Comparison of ENCODE assay signal across 11 cellular contexts in genomic region chr11:46559815-46560214, GRCh38. TPM values are rescaled to one million over a fixed set of nuclear protein-coding genes. Genes with fewer than 3 reads are reported as not detected.
DNase-seq lines count a peak whose midpoint lies in the region; ATAC-seq, FAIRE-seq and TF ChIP-seq lines count a peak whose summit lies in the region.
"Had no signal": no experiment of that assay in that cellular context is flagged by ENCODE, and none has a peak within 500 bp of the region (broad histone marks: within the 10 kb centered on the region; RNA-seq: fewer than 3 reads in every experiment).

No MANE protein-coding gene starts in this region.

- H2AFZ ChIP-seq in astrocyte (ENCODE audit: low read depth, low read length): no peak overlapping the region

- FAIRE-seq in astrocyte (lab: Jason Lieb, UNC): no peak
- FAIRE-seq: GM12891 had no signal

- H3K4me3 Mint-ChIP-seq in astrocyte (ENCODE audit: unreplicated experiment): peak overlapping the region; percentile 34
- H3K4me3 Mint-ChIP-seq: nephron progenitor cell had no signal

- POLR2A ChIA-PET in GM10248 (lab: Yijun Ruan, JAX): no interaction called here

- H3K36me3 ChIP-seq in astrocyte (ENCODE audit: insufficient read depth, low read length) (no peaks in the 10 kb centered on the region), muscle layer of colon (ENCODE audit: insufficient read depth, low read length) (no peaks in the 10 kb centered on the region), vagina (no peaks in the 10 kb centered on the region)

- H3K36me3 Mint-ChIP-seq in astrocyte (ENCODE audit: low read depth, unreplicated experiment): no peaks in the 10 kb centered on the region

- no peak overlapping the region for H3K27ac ChIP-seq in right cardiac atrium (ENCODE audit: low read length)
- no peak overlapping the region for H3K27ac ChIP-seq in astrocyte (ENCODE audit: low read depth, low read length)
- peak overlapping the region; percentile 55 for H3K27ac ChIP-seq in muscle layer of colon (ENCODE audit: low read depth, low read length)
- peak overlapping the region; percentile 69 for H3K27ac ChIP-seq in vagina

- CTCF ChIA-PET in GM10248 (lab: Yijun Ruan, JAX): interaction anchor here (0.8 to 2.6 kb wide), 6 partner anchors 9 to 192 kb away, joined by 3 to 14 read pairs (median 5); partner anchors contain the start of genes ATG13 and HARBI1

- no peaks in the 10 kb centered on the region for H3K9me3 Mint-ChIP-seq in astrocyte (ENCODE audit: unreplicated experiment)
- H3K9me3 Mint-ChIP-seq: nephron progenitor cell had no signal

- H3K4me3 ChIP-seq in right cardiac atrium (ENCODE audit: low read length) (peak overlapping the region; percentile 15), astrocyte (ENCODE audit: insufficient read depth, low read depth, low read length) (no peak overlapping the region), muscle layer of colon (ENCODE audit: low read depth in 1 of 2, low read length in 2 of 2) (peak overlapping the region in 1 of 2 donors; percentile 43), vagina (peak overlapping the region; percentile 32 to 35)

- H3K27me3 ChIP-seq in right cardiac atrium (ENCODE audit: control insufficient read depth, insufficient read depth) (no peaks in the 10 kb centered on the region), astrocyte (ENCODE audit: insufficient read depth, low read length) (no peaks in the 10 kb centered on the region), muscle layer of colon (ENCODE audit: control insufficient read depth in 1 of 2, insufficient read depth in 2 of 2, low read length in 2 of 2) (no peaks in the 10 kb centered on the region), vagina (no peaks in the 10 kb centered on the region)

- peaks cover 25% of the 10 kb centered on the region for H3K4me1 Mint-ChIP-seq in astrocyte (ENCODE audit: low read depth, unreplicated experiment)

- H3K9ac ChIP-seq in astrocyte (ENCODE audit: low read length): no peak overlapping the region
- H3K9ac ChIP-seq in muscle layer of colon (ENCODE audit: low read length): peak overlapping the region; percentile 22

- TF ChIP-seq CTCF in astrocyte (IDR thresholded peaks at IDR 0.05; ENCODE audit: insufficient read depth, low read depth, low read length) (no peak), vagina (IDR thresholded peaks at IDR 0.05) (no peak), GM10248 (IDR thresholded peaks at IDR 0.05; ENCODE audit: control extremely low read depth, extremely low read depth, low read depth, missing control alignments) (no peak)

- H3K4me1 ChIP-seq in right cardiac atrium (ENCODE audit: control insufficient read depth, insufficient read depth, low read length) (peaks cover 8% of the 10 kb centered on the region), astrocyte (ENCODE audit: insufficient read depth, low read length) (peaks cover 16% of the 10 kb centered on the region), muscle layer of colon (ENCODE audit: insufficient read depth, low read length) (peaks cover 19% of the 10 kb centered on the region), vagina (peaks cover 39% of the 10 kb centered on the region)

- peaks cover 68% of the 10 kb centered on the region for H3K79me2 ChIP-seq in astrocyte (ENCODE audit: insufficient read depth, low read length)

- H3K4me2 ChIP-seq in astrocyte (ENCODE audit: low read length): no peak overlapping the region

- peaks cover 69% of the 10 kb centered on the region for H4K20me1 ChIP-seq in astrocyte (ENCODE audit: insufficient read depth, low read length)

- DNase-seq in right cardiac atrium (no peak), left cardiac atrium (no peak), astrocyte (ENCODE audit: low read depth) (no peak), vagina (ENCODE audit: extremely low spot score in 2 of 2) (no peak), GM10248 (ENCODE audit: extremely low spot score) (no peak)
- DNase-seq: caudate nucleus, nephron progenitor cell had no signal

- TF ChIP-seq POLR2A in vagina (IDR thresholded peaks at IDR 0.05): no peak

- intact Hi-C loops in right cardiac atrium (cut with DNase I) (no loop called here), left cardiac atrium (cut with DNase I) (loop anchor here in 1 of 2 donors (5.0 kb wide), 1 partner anchor 32 kb away; the partner anchor contains the start of gene AMBRA1), vagina (cut with DNase I) (no loop called here)

- peak overlapping the region; percentile 5 for H3K27ac Mint-ChIP-seq in astrocyte (ENCODE audit: unreplicated experiment)

- 64% methylated on average over 1 of the region's 1 CpG for WGBS in right cardiac atrium

- no peaks in the 10 kb centered on the region for H3K27me3 Mint-ChIP-seq in astrocyte (ENCODE audit: low read depth, unreplicated experiment)

- no peaks in the 10 kb centered on the region for H3K9me3 ChIP-seq in right cardiac atrium (ENCODE audit: control insufficient read depth, low read length)
- no peaks in the 10 kb centered on the region for H3K9me3 ChIP-seq in astrocyte (ENCODE audit: insufficient read depth, low read depth, low read length)
- no peaks in the 10 kb centered on the region for H3K9me3 ChIP-seq in muscle layer of colon (ENCODE audit: low read length)
- H3K9me3 ChIP-seq in vagina: no peaks in the 10 kb centered on the region

- ATAC-seq in right cardiac atrium: no peak
- no peak for ATAC-seq in left cardiac atrium
- ATAC-seq in GM18858 (IDR thresholded peaks at IDR 0.05; ENCODE audit: unreplicated experiment): no peak
- ATAC-seq in GM21619 (IDR thresholded peaks at IDR 0.05; ENCODE audit: unreplicated experiment): no peak

RNA-seq across cellular contexts. Expression of gene AMBRA1, which starts 34.0 kb away (rescaled TPM):
- total RNA-seq in right cardiac atrium: 10 to 100 TPM; 19.4 to 23.6 (median 20.4) TPM
- 8.1 TPM for polyA plus RNA-seq in right cardiac atrium
- total RNA-seq in left cardiac atrium: 10 to 100 TPM; 14.9 to 20.1 TPM
- total RNA-seq in astrocyte: 29.0 and 29.4 TPM in 2 replicates
- 40.0 TPM for total RNA-seq in vagina

RNA-seq across cellular contexts. Expression of gene HARBI1, which starts 57.2 kb away (rescaled TPM):
- total RNA-seq in right cardiac atrium: 1 to 10 TPM; 3.1 to 4.1 (median 3.7) TPM
- polyA plus RNA-seq in right cardiac atrium: 2.7 TPM
- 1 to 10 TPM; 2.9 to 3.9 TPM for total RNA-seq in left cardiac atrium
- 7.9 and 8.1 TPM in 2 replicates for total RNA-seq in astrocyte
- 1.5 TPM for total RNA-seq in vagina

RNA-seq across cellular contexts. Expression of gene ATG13, which starts 57.5 kb away (rescaled TPM):
- total RNA-seq in right cardiac atrium: 10 to 100 TPM; 48.5 to 66.2 (median 59.1) TPM
- polyA plus RNA-seq in right cardiac atrium: 38.0 TPM
- total RNA-seq in left cardiac atrium: 10 to 100 TPM; 51.4 to 52.1 TPM
- total RNA-seq in astrocyte: 116 and 117 TPM in 2 replicates
- 39.0 TPM for total RNA-seq in vagina

Comparison
In these comparisons a context has a peak if more than half of its experiments do, and no peak if none do; other contexts are left out.
1. H3K27ac ChIP-seq: peak in muscle layer of colon (single experiment) and vagina (single experiment); none in right cardiac atrium (single experiment) and astrocyte (single experiment).